In the genomic region with DNA sequence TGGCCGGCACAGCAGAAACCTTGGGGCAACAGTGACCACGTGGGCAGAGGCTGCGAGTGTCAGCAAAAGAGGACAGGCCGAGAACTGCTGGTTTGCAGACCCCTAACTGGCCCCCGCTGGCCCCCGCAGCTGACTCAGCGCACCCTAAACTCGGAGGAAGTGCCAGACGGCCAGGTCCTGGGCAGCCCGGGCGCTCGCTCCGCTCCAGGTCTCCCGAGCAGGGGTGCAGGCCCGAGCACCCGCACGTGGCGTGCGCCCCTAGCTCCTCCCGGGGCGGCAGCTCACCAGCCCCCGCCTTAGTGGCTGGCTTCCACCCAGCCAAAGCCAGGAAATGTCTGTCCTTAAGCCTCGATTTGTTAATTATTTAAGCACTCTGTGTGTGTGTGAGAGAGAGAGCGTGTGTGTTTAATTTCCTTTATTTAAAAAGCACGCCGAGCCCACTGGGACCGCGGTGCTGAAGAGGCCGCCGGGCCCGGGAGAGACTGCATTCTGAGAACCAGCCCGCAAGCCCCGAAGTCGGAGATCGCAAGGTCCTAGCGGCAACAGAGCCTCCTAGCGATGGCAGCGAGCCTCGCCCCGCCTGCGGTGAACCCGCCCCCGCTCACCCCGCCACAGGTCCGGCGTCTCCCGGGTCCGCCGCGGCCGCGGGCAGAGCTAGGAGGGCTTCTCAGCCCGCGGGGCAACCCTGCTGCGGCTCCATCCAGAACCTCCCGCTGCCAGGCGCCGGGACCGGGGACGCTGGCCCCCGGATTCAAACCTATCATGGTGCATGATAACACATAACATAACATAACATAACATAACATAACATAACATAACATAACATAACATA, we compare ENCODE assay signal across 8 cellular contexts. TPM values are rescaled to one million over a fixed set of nuclear protein-coding genes. Genes with fewer than 3 reads are reported as not detected.
DNase-seq lines count a peak whose midpoint lies in the region; ATAC-seq and TF ChIP-seq lines count a peak whose summit lies in the region.

No MANE protein-coding gene starts in this region.

- TF ChIP-seq RAD21 in liver (IDR thresholded peaks at IDR 0.05), result peak; percentile 52 to 72

- TF ChIP-seq CTCF in liver (IDR thresholded peaks at IDR 0.05; ENCODE audit: low read depth, low read length, missing input control), result peak; percentile 49

- peak; percentile 81 for ATAC-seq in GM18499 (IDR thresholded peaks at IDR 0.05; ENCODE audit: insufficient read depth, unreplicated experiment)
- peak; percentile 95 for ATAC-seq in HG02678 (IDR thresholded peaks at IDR 0.05; ENCODE audit: unreplicated experiment)

- H3K36me3 Mint-ChIP-seq in activated CD4-positive, alpha-beta T cell treated with anti-CD3 and anti-CD28 coated beads, Interleukin-2, amount 10 ng/mL, durations not matched to agents 7 days and 5 days (ENCODE audit: low read depth), result no peaks in the 10 kb centered on the region

- POLR2A ChIA-PET in activated CD4-positive, alpha-beta T cell treated with anti-CD3 and anti-CD28 coated beads, Interleukin-2, amount 10 ng/mL, durations not matched to agents 7 days and 5 days (lab: Charles Lee), result no interaction called here

- no peaks in the 10 kb centered on the region for H3K36me3 ChIP-seq in liver (ENCODE audit: control insufficient read depth in 4 of 4, insufficient read depth in 3 of 4, low read depth in 1 of 4, low read length in 3 of 4)

- H3K9ac ChIP-seq in liver (ENCODE audit: low read depth in 1 of 2, low read length in 2 of 2), result peak overlapping the region in 1 of 2 donors; percentile 7

- no peaks in the 10 kb centered on the region for H3K9me3 Mint-ChIP-seq in activated CD4-positive, alpha-beta T cell treated with anti-CD3 and anti-CD28 coated beads, Interleukin-2, amount 10 ng/mL, durations not matched to agents 7 days and 5 days

- H3K4me3 Mint-ChIP-seq in activated CD4-positive, alpha-beta T cell treated with anti-CD3 and anti-CD28 coated beads, Interleukin-2, amount 10 ng/mL, durations not matched to agents 7 days and 5 days, result peak overlapping the region; percentile 76

- H3K27ac ChIP-seq in liver (ENCODE audit: low read depth in 1 of 2, low read length in 2 of 2), result no peak overlapping the region

- peak overlapping the region in 2 of 3 donors; percentile 57 to 62 for H3K4me3 ChIP-seq in liver (ENCODE audit: low read depth in 1 of 3, low read length in 3 of 3)

- H3K9me3 ChIP-seq in liver (ENCODE audit: control insufficient read depth in 4 of 4, low read length in 3 of 4), result no peaks in the 10 kb centered on the region

- no peaks in the 10 kb centered on the region for H3K27me3 ChIP-seq in liver (ENCODE audit: control insufficient read depth in 4 of 4, insufficient read depth in 4 of 4, low read length in 3 of 4)

- peak; percentile 4 for DNase-seq in NCI-H1694 (lab: John Stamatoyannopoulos, UW)
- peak; percentile 63 for DNase-seq in activated CD4-positive, alpha-beta T cell treated with anti-CD3 and anti-CD28 coated beads, Interleukin-2, amount 10 ng/mL, durations not matched to agents 7 days and 5 days
- peak; percentile 15 to 73 for DNase-seq in dermis microvascular lymphatic vessel endothelial cell (ENCODE audit: low read depth in 2 of 2)
- DNase-seq in stimulated activated CD4-positive, alpha-beta T cell treated with anti-CD3 and anti-CD28 coated beads, Interleukin-4, amount 100 ng/mL, for 1 hour, result peak; percentile 69
- no peak for DNase-seq in GOT3 (lab: John Stamatoyannopoulos, UW)

- peaks cover 27% of the 10 kb centered on the region for H3K4me1 Mint-ChIP-seq in activated CD4-positive, alpha-beta T cell treated with anti-CD3 and anti-CD28 coated beads, Interleukin-2, amount 10 ng/mL, durations not matched to agents 7 days and 5 days

- 5% methylated on average over 61 of the region's 61 CpGs for WGBS in liver

- peaks cover 0 to 4% (median 3%) of the 10 kb centered on the region in 4 donors for H3K4me1 ChIP-seq in liver (ENCODE audit: control insufficient read depth in 4 of 4, insufficient read depth in 4 of 4, low read length in 3 of 4)

- H3K27me3 Mint-ChIP-seq in activated CD4-positive, alpha-beta T cell treated with anti-CD3 and anti-CD28 coated beads, Interleukin-2, amount 10 ng/mL, durations not matched to agents 7 days and 5 days, result peaks cover 23% of the 10 kb centered on the region

- CTCF ChIA-PET in activated CD4-positive, alpha-beta T cell treated with anti-CD3 and anti-CD28 coated beads, Interleukin-2, amount 10 ng/mL, durations not matched to agents 7 days and 5 days (lab: Charles Lee), result interaction anchor here (0.6 to 1.3 kb wide), 4 partner anchors 9 to 96 kb away, joined by 3 read pairs; no protein-coding TSS in a partner anchor

- H3K27ac Mint-ChIP-seq in activated CD4-positive, alpha-beta T cell treated with anti-CD3 and anti-CD28 coated beads, Interleukin-2, amount 10 ng/mL, durations not matched to agents 7 days and 5 days, result peak overlapping the region; percentile 89

TF ChIP-seq in liver, 16 proteins besides CTCF, POLR2A, EP300 and RAD21:
- TF ChIP-seq FOXA2 (IDR thresholded peaks at IDR 0.05) (no peak), FOXA1 (IDR thresholded peaks at IDR 0.05) (no peak), EGR1 (IDR thresholded peaks at IDR 0.05; ENCODE audit: low read depth in 2 of 2) (peak in 1 of 2 donors; percentile 31), RXRA (IDR thresholded peaks at IDR 0.05) (no peak)

RNA-seq across cellular contexts. Expression of a gene that starts 45.9 kb away (rescaled TPM):
- total RNA-seq in activated CD4-positive, alpha-beta T cell treated with anti-CD3 and anti-CD28 coated beads, Interleukin-2, amount 10 ng/mL, durations not matched to agents 7 days and 5 days, result 10 to 100 TPM; 28.2 to 30.2 TPM
- 13.1 and 14.7 TPM in 2 replicates for total RNA-seq in dermis microvascular lymphatic vessel endothelial cell
- 10 to 100 TPM; 14.2 to 15.1 TPM for total RNA-seq in liver
- polyA plus RNA-seq in liver, result 1 to 10 TPM; 7.2 to 7.7 TPM
